Comparison of ENCODE assay signal across 26 cellular contexts in the genomic region with DNA sequence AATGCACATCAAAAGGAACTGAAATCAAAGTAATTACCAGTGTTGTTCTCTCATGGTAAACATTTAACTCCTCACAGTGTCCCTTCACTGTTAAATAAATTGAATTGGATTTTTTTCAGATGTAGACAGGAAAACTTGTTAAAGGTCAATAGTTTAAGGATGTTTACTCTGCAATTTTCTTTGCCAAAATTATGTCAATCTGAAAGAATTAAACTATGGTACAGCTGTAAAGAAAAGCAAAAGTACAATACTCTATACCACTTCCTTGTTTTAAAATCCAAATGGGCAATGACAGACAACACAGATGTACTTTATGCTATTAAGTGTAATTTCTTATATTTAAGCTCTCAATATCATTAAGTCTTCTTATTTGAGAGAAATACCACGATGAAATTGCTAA.
"Had no signal": no experiment of that assay in that cellular context is flagged by ENCODE, and none has a peak within 500 bp of the region (broad histone marks: within the 10 kb centered on the region; RNA-seq: fewer than 3 reads in every experiment).

No MANE protein-coding gene starts in this region.

- H3K9me3 ChIP-seq: left ventricle myocardium inferior, right lobe of liver, tibial nerve, uterus had no signal

- H3K27ac ChIP-seq: left ventricle myocardium inferior, right atrium auricular region, right lobe of liver, tibial nerve, uterus had no signal

- H3K9me3 Mint-ChIP-seq: immature natural killer cell; natural killer cell; nephron progenitor cell; stimulated activated memory B cell treated with anti-CD40 and anti-IgM and Interleukin-4, amounts not matched to agents 10 μg/mL and 1 μg/mL and 100 μg/mL, for 72 hours; stimulated activated naive CD8-positive, alpha-beta T cell treated with anti-CD3 and anti-CD28 coated beads, Interleukin-15, amount 100 ng/mL, for 72 hours; type B pancreatic cell had no signal

- H3K4me3 ChIP-seq: left ventricle myocardium inferior, lung, right atrium auricular region, right lobe of liver, smooth muscle cell, tibial nerve, uterus had no signal

- H3K36me3 ChIP-seq: right atrium auricular region, right lobe of liver, uterus had no signal

- H3K4me1 ChIP-seq: right atrium auricular region, right lobe of liver, tibial nerve, uterus had no signal

- H3K36me3 Mint-ChIP-seq: natural killer cell had no signal

- H3K27me3 Mint-ChIP-seq: naive B cell; progenitor cell of endocrine pancreas; stimulated activated memory B cell treated with anti-CD40 and anti-IgM and Interleukin-4, amounts not matched to agents 10 μg/mL and 1 μg/mL and 100 μg/mL, for 72 hours; stimulated activated naive CD8-positive, alpha-beta T cell treated with anti-CD3 and anti-CD28 coated beads, Interleukin-15, amount 100 ng/mL, for 72 hours; type B pancreatic cell had no signal

- H3K4me3 Mint-ChIP-seq: immature natural killer cell; mesothelial cell of epicardium; naive B cell; natural killer cell; nephron progenitor cell; stimulated activated memory B cell treated with anti-CD40 and anti-IgM and Interleukin-4, amounts not matched to agents 10 μg/mL and 1 μg/mL and 100 μg/mL, for 72 hours; stimulated activated naive CD8-positive, alpha-beta T cell treated with anti-CD3 and anti-CD28 coated beads, Interleukin-15, amount 100 ng/mL, for 72 hours; type B pancreatic cell had no signal

- ATAC-seq: natural killer cell; right lobe of liver; stimulated activated memory B cell treated with anti-CD40 and anti-IgM and Interleukin-4, amounts not matched to agents 10 μg/mL and 1 μg/mL and 100 μg/mL, for 72 hours; stimulated activated naive CD8-positive, alpha-beta T cell treated with anti-CD3 and anti-CD28 coated beads, Interleukin-15, amount 100 ng/mL, for 72 hours had no signal

- H3K27me3 ChIP-seq: right atrium auricular region, right lobe of liver, tibial nerve, uterus had no signal

- DNase-seq: hypothalamus; immature natural killer cell; islet precursor cell; left ventricle myocardium inferior; mesendoderm; naive B cell; natural killer cell; nephron progenitor cell; occipital lobe; right lobe of liver; stimulated activated CD4-positive, alpha-beta T cell treated with anti-CD3 and anti-CD28 coated beads, Interleukin-1b, Interleukin-23, amount 100 ng/mL, for 48 hours; stimulated activated CD4-positive, alpha-beta T cell treated with anti-CD3 and anti-CD28 coated beads, Interleukin-2, amount 100 ng/mL, for 48 hours; stimulated activated CD4-positive, alpha-beta T cell treated with anti-CD3 and anti-CD28 coated beads, Interleukin-4, amount 100 ng/mL, for 4 hours; stimulated activated CD8-positive, alpha-beta memory T cell treated with anti-CD3 and anti-CD28 coated beads, Interleukin-4, amount 100 ng/mL, for 48 hours; stimulated activated naive CD4-positive, alpha-beta T cell treated with Interleukin-2 at 50 U/mL for 16 hours; stimulated activated naive CD8-positive, alpha-beta T cell treated with anti-CD3 and anti-CD28 coated beads, Interleukin-15, amount 100 ng/mL, for 72 hours; substantia nigra; uterus had no signal

- H3K27ac Mint-ChIP-seq: immature natural killer cell; mesothelial cell of epicardium; naive B cell; natural killer cell; nephron progenitor cell; progenitor cell of endocrine pancreas; stimulated activated memory B cell treated with anti-CD40 and anti-IgM and Interleukin-4, amounts not matched to agents 10 μg/mL and 1 μg/mL and 100 μg/mL, for 72 hours; stimulated activated naive CD8-positive, alpha-beta T cell treated with anti-CD3 and anti-CD28 coated beads, Interleukin-15, amount 100 ng/mL, for 72 hours; type B pancreatic cell had no signal

- H3K4me1 Mint-ChIP-seq: immature natural killer cell; naive B cell; natural killer cell; nephron progenitor cell; stimulated activated memory B cell treated with anti-CD40 and anti-IgM and Interleukin-4, amounts not matched to agents 10 μg/mL and 1 μg/mL and 100 μg/mL, for 72 hours; stimulated activated naive CD8-positive, alpha-beta T cell treated with anti-CD3 and anti-CD28 coated beads, Interleukin-15, amount 100 ng/mL, for 72 hours had no signal
